In the genomic region with DNA sequence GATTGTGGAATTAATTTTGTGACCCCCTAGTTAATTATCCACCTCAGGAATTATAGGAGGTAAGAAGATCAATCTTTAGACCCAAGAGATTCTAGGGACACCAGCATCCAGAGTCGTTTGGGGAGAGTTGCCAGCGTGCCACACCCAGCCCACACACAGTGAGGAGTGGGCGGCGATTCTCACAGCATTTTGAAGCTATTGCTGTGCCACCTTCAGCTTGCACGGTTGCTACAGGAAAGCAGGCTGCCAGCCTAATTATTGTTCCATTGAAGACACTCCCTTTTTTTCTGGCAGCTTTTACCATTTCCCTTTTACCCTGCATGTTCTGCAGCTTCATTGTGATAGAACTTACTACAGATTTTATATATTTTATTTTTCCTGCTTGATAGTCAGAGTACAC, we compare ENCODE assay signal across 1 cellular context.
TF ChIP-seq lines count a peak whose summit lies in the region.

No MANE protein-coding gene starts in this region.

TF ChIP-seq in HepG2, 621 proteins besides CTCF, POLR2A, EP300 and RAD21:
- TF ChIP-seq ZNF280B (CRISPR knock-in tag; IDR thresholded peaks at IDR 0.05; ENCODE audit: borderline replicate concordance), result no peak
- TF ChIP-seq HNRNPH1 (optimal IDR thresholded peaks at IDR 0.05; ENCODE audit: low read depth, low read length), result no peak
- no peak for TF ChIP-seq REXO4 (CRISPR knock-in tag; IDR thresholded peaks at IDR 0.05; ENCODE audit: borderline replicate concordance)
- TF ChIP-seq ZNF563 (CRISPR knock-in tag; IDR thresholded peaks at IDR 0.05), result no peak
- TF ChIP-seq ARID2 (CRISPR knock-in tag; IDR thresholded peaks at IDR 0.05; ENCODE audit: borderline replicate concordance), result no peak
- no peak for TF ChIP-seq ZNF207 (IDR thresholded peaks at IDR 0.05; ENCODE audit: borderline replicate concordance)
- no peak for TF ChIP-seq MAFK (conservative IDR thresholded peaks at IDR 0.05 in 1 of 2, IDR thresholded peaks at IDR 0.05 in 1 of 2; ENCODE audit: low read length in 2 of 2)
- no peak for TF ChIP-seq ZC3H4 (CRISPR knock-in tag; IDR thresholded peaks at IDR 0.05; ENCODE audit: borderline replicate concordance)
- no peak for TF ChIP-seq NONO (IDR thresholded peaks at IDR 0.05)
- no peak for TF ChIP-seq NONO (CRISPR knock-in tag; conservative IDR thresholded peaks at IDR 0.05)
- no peak for TF ChIP-seq MXI1 (IDR thresholded peaks at IDR 0.05; ENCODE audit: borderline replicate concordance, low read depth, low read length)
- no peak for TF ChIP-seq ZSCAN30 (CRISPR knock-in tag; IDR thresholded peaks at IDR 0.05)
- TF ChIP-seq ZNF574 (CRISPR knock-in tag; IDR thresholded peaks at IDR 0.05), result no peak
- no peak for TF ChIP-seq REL (CRISPR knock-in tag; conservative IDR thresholded peaks at IDR 0.05)
- TF ChIP-seq ARNT2 (CRISPR knock-in tag; IDR thresholded peaks at IDR 0.05; ENCODE audit: low read depth), result no peak
- no peak for TF ChIP-seq ZNF691 (CRISPR knock-in tag; IDR thresholded peaks at IDR 0.05; ENCODE audit: borderline replicate concordance, low read depth)
- TF ChIP-seq NFKBIZ (CRISPR knock-in tag; IDR thresholded peaks at IDR 0.05), result no peak
- no peak for TF ChIP-seq JARID2 (CRISPR knock-in tag; IDR thresholded peaks at IDR 0.05; ENCODE audit: insufficient replicate concordance)
- TF ChIP-seq ZNF282 (IDR thresholded peaks at IDR 0.05; ENCODE audit: partially characterized antibody), result no peak
